In the genomic region with DNA sequence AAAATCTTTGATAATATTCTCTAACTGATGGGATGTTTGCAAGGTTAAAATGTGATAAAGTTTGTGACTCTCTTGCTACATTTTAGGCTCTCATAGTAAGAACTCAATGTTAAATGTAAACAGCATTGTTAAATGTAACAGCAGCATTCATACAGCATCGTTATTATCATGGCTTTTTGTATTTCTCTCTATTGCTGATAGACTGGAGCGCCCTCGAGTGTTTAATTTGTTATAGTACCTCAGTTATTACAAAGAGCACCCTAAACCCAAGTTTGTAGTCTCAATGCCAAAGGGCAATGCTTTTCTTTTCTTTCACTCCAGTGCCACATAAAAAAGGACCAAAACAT, we compare ENCODE assay signal across 8 cellular contexts. TPM values are rescaled to one million over a fixed set of nuclear protein-coding genes. Genes with fewer than 3 reads are reported as not detected.
A peak's percentile ranks its signal among the peaks of the same experiment; 100 is the strongest.
DNase-seq lines count a peak whose midpoint lies in the region; ATAC-seq, FAIRE-seq and TF ChIP-seq lines count a peak whose summit lies in the region.

No MANE protein-coding gene starts in this region.

- H3K9ac ChIP-seq in colonic mucosa (ENCODE audit: low read depth in 2 of 2, low read length in 2 of 2), result peak overlapping the region in 1 of 2 donors; percentile 7

- peak in 10 of 12 donors; percentile 16 to 56 (median 38) for TF ChIP-seq CTCF in heart left ventricle (IDR thresholded peaks at IDR 0.05)
- peak; percentile 44 for TF ChIP-seq CTCF in colonic mucosa (IDR thresholded peaks at IDR 0.05)
- no peak for TF ChIP-seq CTCF in pancreas (IDR thresholded peaks at IDR 0.05)

- H3K9me3 ChIP-seq in heart left ventricle (no peaks in the 10 kb centered on the region), colonic mucosa (no peaks in the 10 kb centered on the region), pancreas (no peaks in the 10 kb centered on the region)

- H3K36me3 ChIP-seq in heart left ventricle, result no peaks in the 10 kb centered on the region
- no peaks in the 10 kb centered on the region for H3K36me3 ChIP-seq in colonic mucosa
- H3K36me3 ChIP-seq in pancreas, result no peaks in the 10 kb centered on the region

- H3K4me3 ChIP-seq in heart left ventricle, result no peak overlapping the region
- no peak overlapping the region for H3K4me3 ChIP-seq in colonic mucosa
- no peak overlapping the region for H3K4me3 ChIP-seq in pancreas

- WGBS in heart left ventricle, 4 donors, result 16 to 26% (median 21%) methylated on average over 3 of the region's 3 CpGs
- 8 to 10% methylated on average over 3 of the region's 3 CpGs for WGBS in pancreas, 2 donors

- H3K27me3 ChIP-seq in heart left ventricle (no peaks in the 10 kb centered on the region), colonic mucosa (no peaks in the 10 kb centered on the region), pancreas (no peaks in the 10 kb centered on the region)

- ATAC-seq in heart left ventricle (peak in 2 of 4 donors; percentile 45 to 47), pancreas (peak; percentile 32 to 77 (median 70))
- ATAC-seq in stimulated activated naive CD8-positive, alpha-beta T cell treated with anti-CD3 and anti-CD28 coated beads, Interleukin-15, Interleukin-2, amounts not matched to agents 100 U/mL and 50 U/mL, for 24 hours, result no peak

- DNase-seq in heart left ventricle, result no peak
- DNase-seq in cardiac septum (ENCODE audit: low spot score), result no peak
- DNase-seq in NCI-H460 (ENCODE audit: extremely low read depth, low read depth), result peak; percentile 31
- DNase-seq in colonic mucosa, result peak; percentile 65
- DNase-seq in pancreas, result no peak
- no peak for DNase-seq in GOT3 (lab: John Stamatoyannopoulos, UW)
- no peak for DNase-seq in stimulated activated naive CD8-positive, alpha-beta T cell treated with anti-CD3 and anti-CD28 coated beads, Interleukin-15, Interleukin-2, amounts not matched to agents 100 U/mL and 50 U/mL, for 24 hours
- DNase-seq in activated T-cell treated with anti-CD3 and anti-CD28 coated beads for 4 hours, result no peak

- H3K27ac ChIP-seq in heart left ventricle (no peak overlapping the region), colonic mucosa (peak overlapping the region; percentile 46), pancreas (no peak overlapping the region)

- no peak for FAIRE-seq in pancreas (lab: Jason Lieb, UNC)

- intact Hi-C loops in heart left ventricle (cut with DNase I) (loop anchor here in 8 of 10 donors (2.0 to 10.0 kb wide), 7 partner anchors 73 to 246 kb away; a partner anchor contains a TSS), cardiac septum (cut with DNase I) (no loop called here), colonic mucosa (cut with DNase I) (loop anchor here (2.0 to 10.0 kb wide), 2 partner anchors 72 to 146 kb away; a partner anchor contains a TSS), pancreas (cut with DNase I) (loop anchor here in 2 of 3 donors (10.0 kb wide), 2 partner anchors 236 to 246 kb away; a partner anchor contains a TSS)

- H3K4me1 ChIP-seq in heart left ventricle (no peaks in the 10 kb centered on the region), colonic mucosa (peaks cover 2% of the 10 kb centered on the region), pancreas (peaks cover 0 to 12% (median 6%) of the 10 kb centered on the region in 3 donors)

- TF ChIP-seq POLR2A in heart left ventricle (IDR thresholded peaks at IDR 0.05), result no peak

RNA-seq across cellular contexts. Expression of a gene that starts 14.9 kb away (rescaled TPM):
- total RNA-seq in heart left ventricle, result 1 to 10 TPM; 2.8 to 6.0 (median 4.2) TPM
- polyA plus RNA-seq in heart left ventricle, result 1 to 10 TPM; 1.9 to 4.2 TPM
- total RNA-seq in cardiac septum, result 5.3 TPM
- 8.2 and 11.3 TPM in 2 replicates for total RNA-seq in NCI-H460 (2014; rRNA removed; shearing (Covaris generic))
- 5.3 and 6.9 TPM in 2 replicates for polyA plus RNA-seq in NCI-H460 (2014; cell fraction: nucleus; rRNA removed)
- total RNA-seq in colonic mucosa, result 10 to 100 TPM in 1 of 2 donors, 1 to 10 TPM in 1; 8.4 to 11.6 TPM
- total RNA-seq in pancreas, result 1 to 10 TPM; 5.0 to 8.2 (median 6.9) TPM
- 1 to 10 TPM; 3.1 to 4.6 TPM for polyA plus RNA-seq in pancreas

Comparison
In these comparisons a context has a peak if more than half of its experiments do, and no peak if none do; other contexts are left out.
1. DNase-seq: peak in NCI-H460 (single experiment) and colonic mucosa (single experiment); none in heart left ventricle (0 of 5), cardiac septum (single experiment), pancreas (0 of 6), GOT3 (single experiment), stimulated activated naive CD8-positive, alpha-beta T cell treated with anti-CD3 and anti-CD28 coated beads, Interleukin-15, Interleukin-2, amounts not matched to agents 100 U/mL and 50 U/mL, for 24 hours (single experiment) and activated T-cell treated with anti-CD3 and anti-CD28 coated beads for 4 hours (single experiment).
2. CTCF ChIP-seq: peak in heart left ventricle (10 of 12) and colonic mucosa (single experiment); none in pancreas (0 of 4).